In the genomic region with DNA sequence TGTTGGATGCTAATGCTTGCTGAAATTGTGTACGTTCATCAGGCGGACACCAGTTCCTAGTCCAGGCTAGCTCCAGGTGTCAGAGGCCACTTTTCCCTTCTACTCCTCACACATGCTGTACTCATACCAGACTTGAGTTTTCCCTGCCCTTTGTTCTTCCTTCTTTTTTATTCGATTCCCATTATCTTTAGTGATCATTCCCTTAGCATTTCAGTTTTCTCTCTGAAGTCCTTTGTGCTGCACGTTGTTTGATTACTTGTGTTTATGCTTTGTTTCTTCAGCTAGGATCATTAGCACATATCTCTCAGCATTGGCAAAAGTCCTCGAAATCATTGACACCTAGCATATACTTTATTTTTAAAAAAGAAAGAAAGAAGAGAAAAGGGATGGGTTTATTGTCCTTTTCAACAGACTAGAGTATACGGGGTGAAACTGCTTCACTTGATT, we compare ENCODE assay signal across 8 cellular contexts. TPM values are rescaled to one million over a fixed set of nuclear protein-coding genes. Genes with fewer than 3 reads are reported as not detected.
DNase-seq lines count a peak whose midpoint lies in the region; ATAC-seq and TF ChIP-seq lines count a peak whose summit lies in the region.

No MANE protein-coding gene starts in this region.

- 64 to 66% (median 64%) methylated on average over 6 of the region's 6 CpGs for WGBS in psoas muscle, 3 donors

- H3K9ac ChIP-seq in endocrine pancreas (ENCODE audit: control insufficient read depth, insufficient read depth, low read length): no peak overlapping the region

- peak in 1 of 4 donors; percentile 1 for ATAC-seq in psoas muscle
- no peak for ATAC-seq in HG03039 (IDR thresholded peaks at IDR 0.05; ENCODE audit: unreplicated experiment)
- no peak for ATAC-seq in GM19035 (IDR thresholded peaks at IDR 0.05; ENCODE audit: unreplicated experiment)
- no peak for ATAC-seq in HG03196 (IDR thresholded peaks at IDR 0.05; ENCODE audit: unreplicated experiment)

- no peak overlapping the region for H3K27ac ChIP-seq in OCI-LY7 (ENCODE audit: low read depth, low read length, poor library complexity, severe bottlenecking)
- H3K27ac ChIP-seq in psoas muscle: peak overlapping the region; percentile 90

- H3K27me3 ChIP-seq in endocrine pancreas (ENCODE audit: control insufficient read depth, insufficient read depth, low read length) (no peaks in the 10 kb centered on the region), psoas muscle (ENCODE audit: insufficient read depth in 3 of 3, low read length in 2 of 3) (peaks cover 0 to 6% (median 3%) of the 10 kb centered on the region in 3 donors)

- H3K9me3 ChIP-seq in OCI-LY7 (ENCODE audit: low read length) (peaks cover 4% of the 10 kb centered on the region; the same call in 1 of the 2 replicates), endocrine pancreas (ENCODE audit: control insufficient read depth, low read length) (no peaks in the 10 kb centered on the region), psoas muscle (no peaks in the 10 kb centered on the region)

- BruUV-seq in OCI-LY7 (replicated peaks; lab: Mats Ljungman, UMichigan): no TSS peak

- intact Hi-C loops in OCI-LY7 (cut with micrococcal nuclease; ENCODE audit: unreplicated experiment): loop anchor here (5.0 kb wide), 1 partner anchor 795 kb away; a partner anchor contains a TSS
- intact Hi-C loops in psoas muscle (cut with DNase I): loop anchor here (10.0 kb wide), 2 partner anchors 647 to 797 kb away; a partner anchor contains a TSS

- no peak for TF ChIP-seq CTCF in GM12865 (IDR thresholded peaks at IDR 0.05; ENCODE audit: insufficient read depth, low read depth, low read length, missing control alignments)
- TF ChIP-seq CTCF in OCI-LY7 (conservative IDR thresholded peaks at IDR 0.05; ENCODE audit: low read length): no peak
- no peak for TF ChIP-seq CTCF in psoas muscle (IDR thresholded peaks at IDR 0.05)

- H2AFZ ChIP-seq in OCI-LY7 (ENCODE audit: low read length): peak overlapping the region; percentile 100

- CTCF ChIA-PET in OCI-LY7 (lab: Charles Lee; ENCODE audit: unreplicated experiment): no interaction called here

- H3K4me1 ChIP-seq in OCI-LY7 (ENCODE audit: insufficient read depth, low read length, poor library complexity, severe bottlenecking) (peaks cover 17% of the 10 kb centered on the region), endocrine pancreas (ENCODE audit: control insufficient read depth, insufficient read depth, low read length) (peaks cover 6% of the 10 kb centered on the region), psoas muscle (peaks cover 7% of the 10 kb centered on the region)

- H4K20me1 ChIP-seq in OCI-LY7 (ENCODE audit: insufficient read depth, low read length): peaks cover 13% of the 10 kb centered on the region; the same call in 1 of the 2 replicates

- peak overlapping the region; percentile 20; the same call in 1 of the 2 replicates for H3K4me2 ChIP-seq in OCI-LY7 (ENCODE audit: low read length)

- H3K9me2 ChIP-seq in OCI-LY7 (ENCODE audit: insufficient read depth, low read length): no peaks in the 10 kb centered on the region

- DNase-seq in GM12865 (ENCODE audit: low read depth) (no peak), OCI-LY7 (ENCODE audit: low spot score) (no peak), psoas muscle (no peak)
- no peak for DNase-seq in activated effector memory CD4-positive, alpha-beta T cell treated with anti-CD3 and anti-CD28 coated beads, Interleukin-2, amount 50 U/mL, for 16 hours

- H3K79me2 ChIP-seq in OCI-LY7 (ENCODE audit: insufficient read depth, low read depth, low read length): peaks cover 27% of the 10 kb centered on the region

- H3K36me3 ChIP-seq in OCI-LY7 (ENCODE audit: insufficient read depth, low read length) (peaks cover 34% of the 10 kb centered on the region), endocrine pancreas (ENCODE audit: control insufficient read depth, insufficient read depth, low read length) (no peaks in the 10 kb centered on the region), psoas muscle (ENCODE audit: insufficient read depth in 1 of 2, low read depth in 1 of 2) (peaks cover 0 to 34% of the 10 kb centered on the region in 2 donors)

- POLR2A ChIA-PET in OCI-LY7 (lab: Charles Lee): interaction anchor here (0.8 kb wide), 1 partner anchor 50 kb away, joined by 3 read pairs; no protein-coding TSS in a partner anchor

- H3K4me3 ChIP-seq in GM12865 (ENCODE audit: low read depth, low read length) (0 out of 2 replicates have a peak overlapping the region, but pooled peaks have one; percentile 7), OCI-LY7 (ENCODE audit: low read depth, low read length, poor library complexity, severe bottlenecking) (peak overlapping the region; percentile 98), endocrine pancreas (ENCODE audit: control insufficient read depth, insufficient read depth, low read length) (peak overlapping the region; percentile 80), psoas muscle (peak overlapping the region; percentile 96)

RNA-seq across cellular contexts. Expression of a gene that starts 0.4 kb away (rescaled TPM):
- 282 and 290 TPM in 2 replicates for total RNA-seq in OCI-LY7 (2014; rRNA removed; shearing (Covaris generic))
- total RNA-seq in OCI-LY7 (2022) (495 and 514 TPM in 2 replicates), psoas muscle (1,000 to 10,000 TPM in 3 of 4 donors, 100 to 1,000 TPM in 1; 865 to 1,220 (median 1,102) TPM)
- polyA plus RNA-seq in psoas muscle: 1,000 to 10,000 TPM; 1,538 to 1,782 (median 1,731) TPM

Comparison
In these comparisons a context has a peak if more than half of its experiments do, and no peak if none do; other contexts are left out.
1. H3K4me3 ChIP-seq: peak in every context shown above with its lines; median percentile 98 in OCI-LY7; 96 in psoas muscle; 80 in endocrine pancreas; 7 in GM12865.